In genomic region chr7:140016540-140016939, GRCh38 we compare ENCODE assay signal across 25 cellular contexts. TPM values are rescaled to one million over a fixed set of nuclear protein-coding genes. Genes with fewer than 3 reads are reported as not detected.
"Had no signal": no experiment of that assay in that cellular context is flagged by ENCODE, and none has a peak within 500 bp of the region (broad histone marks: within the 10 kb centered on the region; RNA-seq: fewer than 3 reads in every experiment).

No MANE protein-coding gene starts in this region.

- H3K4me3 ChIP-seq: colonic mucosa, esophagus squamous epithelium, lower lobe of right lung, pancreas, testis, tibial nerve, upper lobe of left lung, uterus had no signal

- DNase-seq: colonic mucosa; effector memory CD8-positive, alpha-beta T cell; erythroblast; esophagus squamous epithelium; foreskin melanocyte; hypothalamus; immature natural killer cell; islet precursor cell; kidney glomerular epithelial cell; left ventricle myocardium superior; lower lobe of right lung; natural killer cell; stimulated activated CD4-positive, alpha-beta T cell treated with anti-CD3 and anti-CD28 coated beads, Interleukin-4, amount 100 ng/mL, for 4 hours; stimulated activated naive CD8-positive, alpha-beta T cell treated with anti-CD3 and anti-CD28 coated beads, Interleukin-15, Interleukin-2, amounts not matched to agents 100 U/mL and 50 U/mL, for 24 hours; substantia nigra; testis had no signal

- H3K36me3 ChIP-seq: colonic mucosa, esophagus squamous epithelium, pancreas, uterus had no signal

- ATAC-seq: effector memory CD8-positive, alpha-beta T cell; left colon; left ventricle myocardium superior; natural killer cell; pancreas; sciatic nerve; stimulated activated memory B cell treated with anti-CD40 and anti-IgM and Interleukin-4, amounts not matched to agents 10 μg/mL and 1 μg/mL and 100 μg/mL, for 72 hours had no signal

- H3K27ac ChIP-seq: colonic mucosa, esophagus squamous epithelium, lower lobe of right lung, neutrophil, pancreas, testis, tibial nerve, upper lobe of left lung, uterus had no signal

- H3K4me1 ChIP-seq: colonic mucosa, esophagus squamous epithelium, lower lobe of right lung, pancreas, testis, tibial nerve, upper lobe of left lung, uterus had no signal

- H3K27me3 ChIP-seq: colonic mucosa, neutrophil, pancreas, testis, tibial nerve, upper lobe of left lung, uterus had no signal

- H3K9me3 ChIP-seq: colonic mucosa, esophagus squamous epithelium, lower lobe of right lung, neutrophil, pancreas, testis, tibial nerve, upper lobe of left lung, uterus had no signal

RNA-seq across cellular contexts. Expression of gene PARP12, which starts 46.2 kb away (rescaled TPM):
- polyA plus RNA-seq: neural cell had no signal
